1 cellular context compared by ENCODE assay signal in the genomic region with DNA sequence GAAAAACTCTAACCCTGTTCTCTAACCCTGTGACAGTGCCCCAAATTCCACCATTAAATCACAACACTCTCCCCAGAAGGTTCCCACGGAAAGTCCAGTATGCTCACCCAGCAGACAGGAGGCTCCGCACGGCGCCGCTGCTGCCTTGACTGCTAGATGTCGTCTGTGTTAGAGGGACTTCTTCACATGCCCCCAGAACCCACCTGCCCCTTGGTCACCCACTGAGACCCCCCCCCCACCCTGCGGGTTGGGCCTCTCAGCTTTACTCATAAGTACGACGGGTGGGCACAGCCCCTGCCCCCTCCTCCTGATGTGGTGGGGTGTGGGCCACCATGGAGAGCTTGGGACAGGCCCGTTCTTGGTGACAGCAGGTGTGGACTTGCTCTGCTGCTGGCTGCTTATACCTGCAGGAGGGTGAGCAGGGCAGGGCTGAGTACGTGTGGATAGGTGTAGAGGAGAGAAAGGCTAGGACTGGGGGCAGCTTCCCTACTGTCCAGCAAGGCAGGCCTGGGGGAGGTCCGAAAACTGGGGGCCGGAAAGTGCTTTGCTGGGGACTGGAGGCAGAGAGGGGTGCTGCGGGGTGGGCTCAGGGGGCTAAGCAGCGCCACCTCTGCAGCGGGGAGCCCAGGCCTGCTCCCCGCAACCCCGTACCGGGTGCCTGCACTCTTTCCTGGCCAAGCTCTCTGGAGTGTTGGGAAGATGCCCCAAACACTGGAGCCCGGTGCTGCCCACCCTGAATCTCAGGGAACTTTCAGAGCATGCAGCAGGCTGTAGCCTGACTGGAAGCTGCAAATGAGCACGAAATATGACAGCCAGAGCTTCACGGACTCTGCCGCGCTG.
TF ChIP-seq lines count a peak whose summit lies in the region.

No MANE protein-coding gene starts in this region.

TF ChIP-seq in WTC11, 78 proteins besides CTCF, POLR2A, EP300 and RAD21 (continued from another document):
- TF ChIP-seq, protein P1, sequence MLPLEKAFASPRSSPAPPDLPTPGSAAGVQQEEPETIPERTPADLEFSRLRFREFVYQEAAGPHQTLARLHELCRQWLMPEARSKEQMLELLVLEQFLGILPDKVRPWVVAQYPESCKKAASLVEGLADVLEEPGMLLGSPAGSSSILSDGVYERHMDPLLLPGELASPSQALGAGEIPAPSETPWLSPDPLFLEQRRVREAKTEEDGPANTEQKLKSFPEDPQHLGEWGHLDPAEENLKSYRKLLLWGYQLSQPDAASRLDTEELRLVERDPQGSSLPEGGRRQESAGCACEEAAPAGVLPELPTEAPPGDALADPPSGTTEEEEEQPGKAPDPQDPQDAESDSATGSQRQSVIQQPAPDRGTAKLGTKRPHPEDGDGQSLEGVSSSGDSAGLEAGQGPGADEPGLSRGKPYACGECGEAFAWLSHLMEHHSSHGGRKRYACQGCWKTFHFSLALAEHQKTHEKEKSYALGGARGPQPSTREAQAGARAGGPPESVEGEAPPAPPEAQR (CRISPR knock-in tag; IDR thresholded peaks at IDR 0.05) = no peak
- no peak for TF ChIP-seq NR1H2 (CRISPR knock-in tag; IDR thresholded peaks at IDR 0.05)
- TF ChIP-seq ATF1 (CRISPR knock-in tag; IDR thresholded peaks at IDR 0.05) = no peak
- no peak for TF ChIP-seq ZNF232 (CRISPR knock-in tag; IDR thresholded peaks at IDR 0.05)
TF ChIP-seq in WTC11: peak in this region for 0.
